Comparison of ENCODE assay signal across 8 cellular contexts in the genomic region with DNA sequence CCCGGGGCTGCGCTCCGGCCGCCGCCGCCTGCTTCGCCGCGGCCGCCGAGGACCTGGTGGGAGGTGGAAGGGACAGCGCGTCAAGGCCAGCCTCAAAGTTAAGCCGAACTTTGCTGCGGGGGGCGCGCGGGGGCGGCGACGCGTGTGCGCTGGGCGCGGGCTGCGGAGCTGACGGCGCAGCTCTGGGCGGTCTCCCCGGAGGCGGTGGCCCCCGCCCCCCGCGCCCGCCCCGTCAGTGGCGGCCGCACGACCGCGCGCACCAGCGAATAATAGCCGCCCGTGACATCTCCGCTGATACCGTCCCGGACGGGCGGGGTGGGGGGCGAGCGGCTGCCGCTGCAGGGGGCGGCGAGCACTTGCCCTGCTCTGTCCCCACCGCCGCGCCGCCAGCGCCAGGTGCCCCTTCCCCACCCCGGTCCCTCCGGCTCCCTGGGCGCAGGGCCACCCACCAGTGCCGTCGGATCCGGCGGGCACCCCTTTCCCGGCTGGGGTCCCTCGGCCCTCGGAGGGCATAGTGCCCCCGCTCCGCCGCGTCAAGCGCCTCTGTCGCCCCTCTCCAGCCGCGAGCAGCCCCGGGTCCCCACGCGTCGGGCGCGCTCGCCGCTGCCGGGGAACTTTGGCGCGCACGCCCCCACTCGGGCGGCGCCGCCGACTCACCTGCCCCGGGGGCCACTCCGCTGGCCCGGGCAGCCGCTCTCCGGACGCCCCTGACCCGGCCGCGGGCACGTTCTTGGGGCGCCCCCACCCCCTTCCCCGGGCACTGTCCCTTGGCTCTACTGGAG. TPM values are rescaled to one million over a fixed set of nuclear protein-coding genes. Genes with fewer than 3 reads are reported as not detected.
DNase-seq lines count a peak whose midpoint lies in the region; ATAC-seq lines count a peak whose summit lies in the region.

No MANE protein-coding gene starts in this region.

- DNase-seq in activated naive CD8-positive, alpha-beta T cell treated with anti-CD3 and anti-CD28 coated beads for 36 hours = peak; percentile 54
- DNase-seq in HT-29 (ENCODE audit: low spot score) (no peak), cerebellar nuclear complex (lab: John Stamatoyannopoulos, UW) (no peak)

- peak overlapping the region; percentile 55; the same call in 1 of the 2 replicates for H3K4me3 ChIP-seq in iPS-20b (ENCODE audit: low read length)
- H3K4me3 ChIP-seq in subcutaneous abdominal adipose tissue (ENCODE audit: low read depth in 1 of 5, low read length in 5 of 5) = peak overlapping the region in 4 of 5 donors; percentile 62 to 66 (median 64)

- no peaks in the 10 kb centered on the region for H3K36me3 ChIP-seq in ES-I3 (ENCODE audit: insufficient read depth, low read length)
- no peaks in the 10 kb centered on the region for H3K36me3 ChIP-seq in iPS-20b (ENCODE audit: insufficient read depth, low read depth, low read length)
- no peaks in the 10 kb centered on the region for H3K36me3 ChIP-seq in subcutaneous abdominal adipose tissue (ENCODE audit: control insufficient read depth in 5 of 5, insufficient read depth in 5 of 5, low read length in 5 of 5)

- H3K9me3 ChIP-seq in ES-I3 (ENCODE audit: control insufficient read depth, insufficient read depth, low read length) (no peaks in the 10 kb centered on the region), iPS-20b (ENCODE audit: insufficient read depth, low read depth, low read length) (no peaks in the 10 kb centered on the region), subcutaneous abdominal adipose tissue (ENCODE audit: control insufficient read depth in 5 of 5, low read length in 5 of 5) (no peaks in the 10 kb centered on the region)

- H3K9ac ChIP-seq in ES-I3 (ENCODE audit: low read depth, low read length) = peak overlapping the region; percentile 48; the same call in 1 of the 2 replicates
- no peak overlapping the region for H3K9ac ChIP-seq in iPS-20b (ENCODE audit: low read depth, low read length)
- H3K9ac ChIP-seq in subcutaneous abdominal adipose tissue (ENCODE audit: low read length in 5 of 5) = peak overlapping the region in 1 of 5 donors; percentile 88

- no peak overlapping the region for H3K27ac Mint-ChIP-seq in IgD-negative memory B cell
- H3K27ac Mint-ChIP-seq in activated naive CD8-positive, alpha-beta T cell treated with anti-CD3 and anti-CD28 coated beads for 36 hours = no peak overlapping the region

- H3K4me3 Mint-ChIP-seq in IgD-negative memory B cell = peak overlapping the region in 3 of 4 donors; percentile 47 to 98 (median 70)
- H3K4me3 Mint-ChIP-seq in activated naive CD8-positive, alpha-beta T cell treated with anti-CD3 and anti-CD28 coated beads for 36 hours = peak overlapping the region; percentile 48

- H3K27me3 ChIP-seq in iPS-20b (ENCODE audit: insufficient read depth, low read length) (peaks cover 60% of the 10 kb centered on the region), subcutaneous abdominal adipose tissue (ENCODE audit: control insufficient read depth in 5 of 5, insufficient read depth in 4 of 5, low read length in 5 of 5) (peaks cover 12 to 20% (median 13%) of the 10 kb centered on the region in 5 donors)

- H3K4me1 ChIP-seq in ES-I3 (ENCODE audit: insufficient read depth, low read length) = peaks cover 20% of the 10 kb centered on the region
- peaks cover 4% of the 10 kb centered on the region; the same call in 1 of the 2 replicates for H3K4me1 ChIP-seq in iPS-20b (ENCODE audit: insufficient read depth, low read length)
- H3K4me1 ChIP-seq in subcutaneous abdominal adipose tissue (ENCODE audit: control insufficient read depth in 5 of 5, insufficient read depth in 5 of 5, low read length in 5 of 5) = peaks cover 2 to 55% (median 41%) of the 10 kb centered on the region in 5 donors

- ATAC-seq in GM18517 (IDR thresholded peaks at IDR 0.05; ENCODE audit: unreplicated experiment) = no peak

- H3K27ac ChIP-seq in iPS-20b (ENCODE audit: low read length) (no peak overlapping the region), subcutaneous abdominal adipose tissue (ENCODE audit: low read depth, low read length) (no peak overlapping the region)

- H3K9me3 Mint-ChIP-seq in IgD-negative memory B cell = no peaks in the 10 kb centered on the region
- no peaks in the 10 kb centered on the region for H3K9me3 Mint-ChIP-seq in activated naive CD8-positive, alpha-beta T cell treated with anti-CD3 and anti-CD28 coated beads for 36 hours

- H3K4me1 Mint-ChIP-seq in IgD-negative memory B cell = peaks cover 22 to 30% (median 23%) of the 10 kb centered on the region in 3 donors
- peaks cover 22% of the 10 kb centered on the region for H3K4me1 Mint-ChIP-seq in activated naive CD8-positive, alpha-beta T cell treated with anti-CD3 and anti-CD28 coated beads for 36 hours

- H3K27me3 Mint-ChIP-seq in IgD-negative memory B cell = peaks cover 5% of the 10 kb centered on the region
- H3K27me3 Mint-ChIP-seq in activated naive CD8-positive, alpha-beta T cell treated with anti-CD3 and anti-CD28 coated beads for 36 hours = peaks cover 4% of the 10 kb centered on the region

- no peaks in the 10 kb centered on the region for H3K36me3 Mint-ChIP-seq in IgD-negative memory B cell
- H3K36me3 Mint-ChIP-seq in activated naive CD8-positive, alpha-beta T cell treated with anti-CD3 and anti-CD28 coated beads for 36 hours = peaks cover 39% of the 10 kb centered on the region

RNA-seq across cellular contexts. Expression of gene FAM78A, which starts 0.8 kb away (rescaled TPM):
- 18.3 TPM for polyA plus RNA-seq in IgD-negative memory B cell
- 10 to 100 TPM; 36.1 to 37.4 TPM for total RNA-seq in activated naive CD8-positive, alpha-beta T cell treated with anti-CD3 and anti-CD28 coated beads for 36 hours
- 0.57 and 1.2 TPM in 2 replicates for total RNA-seq in HT-29 (2014; rRNA removed; shearing (Covaris generic))

RNA-seq across cellular contexts. Expression of gene PLPP7, which starts 12.4 kb away (rescaled TPM):
- 1.7 TPM for polyA plus RNA-seq in IgD-negative memory B cell
- total RNA-seq in activated naive CD8-positive, alpha-beta T cell treated with anti-CD3 and anti-CD28 coated beads for 36 hours = under 1 TPM; 0.35 to 0.42 TPM
- total RNA-seq in HT-29 (2014; rRNA removed; shearing (Covaris generic)) = not detected in 2 replicates

Comparison
In these comparisons a context has a peak if more than half of its experiments do, and no peak if none do; other contexts are left out.
1. RNA of gene FAM78A, which starts 0.8 kb away (total RNA-seq): 36.1 to 37.4 TPM in activated naive CD8-positive, alpha-beta T cell treated with anti-CD3 and anti-CD28 coated beads for 36 hours; 0.57 to 1.2 TPM in HT-29; every median in the first group is over 10 times any median in the second.